Comparison of ENCODE assay signal across 12 cellular contexts in genomic region chr3:179544981-179545645, GRCh38. TPM values are rescaled to one million over a fixed set of nuclear protein-coding genes. Genes with fewer than 3 reads are reported as not detected.
DNase-seq lines count a peak whose midpoint lies in the region; ATAC-seq, FAIRE-seq and TF ChIP-seq lines count a peak whose summit lies in the region.
"Had no signal": no experiment of that assay in that cellular context is flagged by ENCODE, and none has a peak within 500 bp of the region (broad histone marks: within the 10 kb centered on the region; RNA-seq: fewer than 3 reads in every experiment).

No MANE protein-coding gene starts in this region.

- no peaks in the 10 kb centered on the region for H3K4me1 Mint-ChIP-seq in CD4-positive, alpha-beta memory T cell

- peaks cover 0 to 5% of the 10 kb centered on the region in 2 donors for H3K27me3 Mint-ChIP-seq in CD4-positive, alpha-beta memory T cell
- H3K27me3 Mint-ChIP-seq: progenitor cell of endocrine pancreas had no signal

- ATAC-seq in foreskin keratinocyte, result peak; percentile 95
- ATAC-seq in GM21737 (IDR thresholded peaks at IDR 0.05; ENCODE audit: unreplicated experiment), result no peak

- TF ChIP-seq CTCF in AG09309 (IDR thresholded peaks at IDR 0.05; ENCODE audit: control insufficient read depth, insufficient read depth, low read depth, low read length, missing control alignments), result no peak
- no peak for TF ChIP-seq CTCF in astrocyte of the cerebellum (IDR thresholded peaks at IDR 0.05; ENCODE audit: low read depth, low read length, missing control alignments)
- TF ChIP-seq CTCF in foreskin keratinocyte (conservative IDR thresholded peaks at IDR 0.05), result no peak

- peak; percentile 70 for FAIRE-seq in H54 (lab: Jason Lieb, UNC)

- in situ Hi-C loops in astrocyte of the cerebellum (cut with HindIII; ENCODE audit: low sequenced_read_pairs), result no loop called here

- H3K9me3 Mint-ChIP-seq in CD4-positive, alpha-beta memory T cell, result no peaks in the 10 kb centered on the region

- POLR2A ChIA-PET in CD4-positive, alpha-beta memory T cell (lab: Charles Lee; ENCODE audit: partially characterized antibody), result no interaction called here

- no peak for TF ChIP-seq POLR2A in H54 (IDR thresholded peaks at IDR 0.05; ENCODE audit: low read depth, low read length)

- H3K4me1 ChIP-seq in foreskin keratinocyte, result no peaks in the 10 kb centered on the region
- no peaks in the 10 kb centered on the region for H3K4me1 ChIP-seq in CD4-positive, alpha-beta memory T cell (ENCODE audit: insufficient read depth, low read length)

- no peaks in the 10 kb centered on the region for H3K9me3 ChIP-seq in CD4-positive, alpha-beta memory T cell (ENCODE audit: control insufficient read depth in 1 of 2, low read length in 2 of 2)

- H3K27ac Mint-ChIP-seq in CD4-positive, alpha-beta memory T cell, result no peak overlapping the region
- H3K27ac Mint-ChIP-seq: progenitor cell of endocrine pancreas had no signal

- no peaks in the 10 kb centered on the region for H3K27me3 ChIP-seq in foreskin keratinocyte
- no peaks in the 10 kb centered on the region for H3K27me3 ChIP-seq in CD4-positive, alpha-beta memory T cell (ENCODE audit: insufficient read depth, low read length)

- H3K36me3 Mint-ChIP-seq in CD4-positive, alpha-beta memory T cell, result no peaks in the 10 kb centered on the region

- DNase-seq in AG09309 (ENCODE audit: low read depth), result peak; percentile 66
- DNase-seq in H54 (ENCODE audit: insufficient read length, low spot score), result no peak
- DNase-seq in astrocyte of the cerebellum (ENCODE audit: low read depth), result peak; percentile 71
- peak; percentile 78 to 87 for DNase-seq in foreskin keratinocyte
- DNase-seq in SKM-1 (lab: John Stamatoyannopoulos, UW; ENCODE audit: unreplicated experiment), result no peak
- DNase-seq in CD4-positive, alpha-beta memory T cell, result no peak
- DNase-seq in NCI-H2171 (lab: John Stamatoyannopoulos, UW), result no peak
- DNase-seq: NCI-H510A treated with DMSO at 0.1 percent for 48 hours; stimulated activated CD4-positive, alpha-beta T cell treated with anti-CD3 and anti-CD28 coated beads, Interleukin-2, amount 100 ng/mL, for 48 hours had no signal

- no peaks in the 10 kb centered on the region for H3K36me3 ChIP-seq in CD4-positive, alpha-beta memory T cell (ENCODE audit: insufficient read depth, low read length)

- H3K4me3 Mint-ChIP-seq in CD4-positive, alpha-beta memory T cell, result no peak overlapping the region

- H3K4me3 ChIP-seq in AG09309 (ENCODE audit: control insufficient read depth, low read depth, low read length) (no peak overlapping the region), astrocyte of the cerebellum (ENCODE audit: low read depth, low read length) (no peak overlapping the region)
- no peak overlapping the region for H3K4me3 ChIP-seq in CD4-positive, alpha-beta memory T cell (ENCODE audit: low read length in 2 of 2)

- CTCF ChIA-PET in CD4-positive, alpha-beta memory T cell (lab: Charles Lee; ENCODE audit: partially characterized antibody), result interaction anchor here (1.7 kb wide), 1 partner anchor 17 kb away, joined by 3 read pairs; the partner anchor contains the start of gene ACTL6A

- peak overlapping the region; percentile 30 for H3K27ac ChIP-seq in foreskin keratinocyte
- no peak overlapping the region for H3K27ac ChIP-seq in CD4-positive, alpha-beta memory T cell (ENCODE audit: low read depth, low read length)
- H3K27ac ChIP-seq: HL-60 had no signal

- intact Hi-C loops in CD4-positive, alpha-beta memory T cell (cut with micrococcal nuclease), result no loop called here

RNA-seq across cellular contexts. Expression of gene ACTL6A, which starts 17.6 kb away (rescaled TPM):
- 80.6 and 84.4 TPM in 2 replicates for total RNA-seq in foreskin keratinocyte
- 62.2 and 72.5 TPM in 2 replicates for polyA plus RNA-seq in foreskin keratinocyte
- total RNA-seq in CD4-positive, alpha-beta memory T cell, result 10 to 100 TPM; 56.9 to 62.4 TPM
- polyA plus RNA-seq in CD4-positive, alpha-beta memory T cell, result 10 to 100 TPM; 52.9 to 63.0 TPM

RNA-seq across cellular contexts. Expression of gene MRPL47, which starts 59.3 kb away (rescaled TPM):
- 53.2 and 58.3 TPM in 2 replicates for total RNA-seq in foreskin keratinocyte
- polyA plus RNA-seq in foreskin keratinocyte, result 74.9 and 82.9 TPM in 2 replicates
- 10 to 100 TPM; 16.9 to 17.3 TPM for total RNA-seq in CD4-positive, alpha-beta memory T cell
- polyA plus RNA-seq in CD4-positive, alpha-beta memory T cell, result 10 to 100 TPM; 47.9 to 61.8 TPM

RNA-seq across cellular contexts. Expression of gene NDUFB5, which starts 59.5 kb away (rescaled TPM):
- total RNA-seq in foreskin keratinocyte, result 70.0 and 74.1 TPM in 2 replicates
- 70.1 and 73.2 TPM in 2 replicates for polyA plus RNA-seq in foreskin keratinocyte
- total RNA-seq in CD4-positive, alpha-beta memory T cell, result 10 to 100 TPM; 55.7 to 63.6 TPM
- polyA plus RNA-seq in CD4-positive, alpha-beta memory T cell, result 100 to 1,000 TPM in 1 of 2 donors, 10 to 100 TPM in 1; 82.3 to 121 TPM

Comparison
In these comparisons a context has a peak if more than half of its experiments do, and no peak if none do; other contexts are left out.
1. DNase-seq: peak in AG09309 (single experiment), astrocyte of the cerebellum (single experiment) and foreskin keratinocyte (2 of 2); none in H54 (single experiment), SKM-1 (single experiment), CD4-positive, alpha-beta memory T cell (0 of 5) and NCI-H2171 (single experiment).